Comparison of ENCODE assay signal across 26 cellular contexts in the genomic region with DNA sequence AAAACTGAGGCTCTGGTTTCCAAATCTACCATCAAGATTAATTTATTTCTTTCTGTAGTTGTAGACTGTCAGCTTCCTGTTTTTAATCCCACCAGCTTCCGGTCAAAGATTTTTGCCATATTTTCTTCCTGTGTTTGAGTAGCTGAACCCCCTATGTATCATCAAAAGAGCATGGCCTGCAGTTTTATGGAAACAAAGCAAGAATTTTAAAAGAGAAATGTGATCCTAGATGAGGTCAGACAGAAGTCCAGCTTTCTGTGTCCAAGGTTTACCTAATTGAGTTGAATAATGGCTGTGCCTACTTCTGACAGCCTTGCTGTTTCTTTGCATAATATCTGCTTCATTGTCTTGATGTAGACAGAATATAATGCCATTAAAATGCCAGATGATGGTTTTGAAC.
DNase-seq lines count a peak whose midpoint lies in the region; ATAC-seq, FAIRE-seq and TF ChIP-seq lines count a peak whose summit lies in the region.
"Had no signal": no experiment of that assay in that cellular context is flagged by ENCODE, and none has a peak within 500 bp of the region (broad histone marks: within the 10 kb centered on the region; RNA-seq: fewer than 3 reads in every experiment).

No MANE protein-coding gene starts in this region.

- no peaks in the 10 kb centered on the region for H4K20me1 ChIP-seq in OCI-LY1 (ENCODE audit: insufficient read depth, low read length)
- H4K20me1 ChIP-seq in endothelial cell of umbilical vein (replicated peaks; ENCODE audit: control insufficient read depth, extremely low read depth, insufficient read depth, low read length), result no peaks in the 10 kb centered on the region
- H4K20me1 ChIP-seq: BLaER1 had no signal

- H3K27ac Mint-ChIP-seq in activated T-cell treated with anti-CD3 and anti-CD28 coated beads, Interleukin-2, amount 50 U/mL, for 72 hours, result peak overlapping the region; percentile 31
- H3K27ac Mint-ChIP-seq in activated T-cell treated with anti-CD3 and anti-CD28 coated beads, Interleukin-2, amount 50 U/mL, for 24 hours, result no peak overlapping the region
- peak overlapping the region; percentile 71 for H3K27ac Mint-ChIP-seq in progenitor cell of endocrine pancreas
- H3K27ac Mint-ChIP-seq: activated CD8-positive, alpha-beta memory T cell treated with anti-CD3 and anti-CD28 coated beads, Interleukin-2, amount 10 ng/mL, durations not matched to agents 7 days and 5 days; dendritic cell treated with granulocyte-macrophage colony-stimulating factor and Interleukin-4, amounts not matched to agents 40 ng/mL and 50 ng/mL, for 4 days; immature natural killer cell had no signal

- 73 to 84% methylated on average over 1 of the region's 1 CpG for WGBS in testis, 2 donors
- WGBS in lower leg skin, 2 donors, result 74 to 81% methylated on average over 1 of the region's 1 CpG

- no TSS peak for BruUV-seq in endothelial cell of umbilical vein (replicated peaks; lab: Mats Ljungman, UMichigan)

- H2AFZ ChIP-seq in OCI-LY1 (ENCODE audit: low read length), result no peak overlapping the region
- H2AFZ ChIP-seq in endothelial cell of umbilical vein (ENCODE audit: low read depth, low read length), result peak overlapping the region; percentile 74
- H2AFZ ChIP-seq: hepatocyte had no signal

- no peak overlapping the region for H3K4me3 ChIP-seq in OCI-LY1 (ENCODE audit: low read depth, low read length, poor library complexity, severe bottlenecking)
- H3K4me3 ChIP-seq in endothelial cell of umbilical vein (replicated peaks in 1 of 3; ENCODE audit: insufficient read depth in 1 of 3, low read depth in 1 of 3, low read length in 3 of 3), result no peak overlapping the region
- H3K4me3 ChIP-seq in testis, result no peak overlapping the region
- no peak overlapping the region for H3K4me3 ChIP-seq in lower leg skin (ENCODE audit: low read depth, poor library complexity, severe bottlenecking)
- H3K4me3 ChIP-seq: A549, BLaER1, breast epithelium, hepatocyte, prostate gland had no signal

- H3K4me1 Mint-ChIP-seq in activated T-cell treated with anti-CD3 and anti-CD28 coated beads, Interleukin-2, amount 50 U/mL, for 72 hours (ENCODE audit: low read depth), result peaks cover 31% of the 10 kb centered on the region
- H3K4me1 Mint-ChIP-seq in activated T-cell treated with anti-CD3 and anti-CD28 coated beads, Interleukin-2, amount 50 U/mL, for 24 hours (ENCODE audit: low read depth), result peaks cover 37% of the 10 kb centered on the region
- H3K4me1 Mint-ChIP-seq in progenitor cell of endocrine pancreas (ENCODE audit: low read depth), result peaks cover 19% of the 10 kb centered on the region

- H3K4me3 Mint-ChIP-seq in activated T-cell treated with anti-CD3 and anti-CD28 coated beads, Interleukin-2, amount 50 U/mL, for 72 hours, result peak overlapping the region in 1 of 2 donors; percentile 16
- H3K4me3 Mint-ChIP-seq in activated T-cell treated with anti-CD3 and anti-CD28 coated beads, Interleukin-2, amount 50 U/mL, for 24 hours, result no peak overlapping the region
- H3K4me3 Mint-ChIP-seq in progenitor cell of endocrine pancreas (ENCODE audit: low read depth), result no peak overlapping the region
- H3K4me3 Mint-ChIP-seq: activated CD8-positive, alpha-beta memory T cell treated with anti-CD3 and anti-CD28 coated beads, Interleukin-2, amount 10 ng/mL, durations not matched to agents 7 days and 5 days; dendritic cell treated with granulocyte-macrophage colony-stimulating factor and Interleukin-4, amounts not matched to agents 40 ng/mL and 50 ng/mL, for 4 days; immature natural killer cell; neural crest cell had no signal

- no peak for ATAC-seq in activated T-cell treated with anti-CD3 and anti-CD28 coated beads, Interleukin-2, amount 50 U/mL, for 72 hours (replicated peaks in 1 of 2)
- no peak for ATAC-seq in GM18520 (IDR thresholded peaks at IDR 0.05; ENCODE audit: unreplicated experiment)
- ATAC-seq: A549; activated CD8-positive, alpha-beta memory T cell treated with anti-CD3 and anti-CD28 coated beads, Interleukin-2, amount 10 ng/mL, durations not matched to agents 7 days and 5 days; left ventricle myocardium superior had no signal

- H3K9me3 Mint-ChIP-seq in activated T-cell treated with anti-CD3 and anti-CD28 coated beads, Interleukin-2, amount 50 U/mL, for 72 hours, result peaks cover 4 to 12% of the 10 kb centered on the region in 2 donors
- H3K9me3 Mint-ChIP-seq in activated T-cell treated with anti-CD3 and anti-CD28 coated beads, Interleukin-2, amount 50 U/mL, for 24 hours, result peaks cover 7% of the 10 kb centered on the region
- peaks cover 8% of the 10 kb centered on the region for H3K9me3 Mint-ChIP-seq in progenitor cell of endocrine pancreas (ENCODE audit: low read depth)

- TF ChIP-seq CTCF in OCI-LY1 (IDR thresholded peaks at IDR 0.05; ENCODE audit: low read length) (no peak), endothelial cell of umbilical vein (IDR thresholded peaks at IDR 0.05; ENCODE audit: extremely low read depth in 1 of 2, insufficient read depth in 1 of 2, low read depth in 1 of 2, low read length in 2 of 2) (no peak), progenitor cell of endocrine pancreas (IDR thresholded peaks at IDR 0.05; ENCODE audit: unreplicated experiment) (no peak), testis (IDR thresholded peaks at IDR 0.05) (no peak), lower leg skin (IDR thresholded peaks at IDR 0.05) (no peak)

- H3K36me3 Mint-ChIP-seq in activated T-cell treated with anti-CD3 and anti-CD28 coated beads, Interleukin-2, amount 50 U/mL, for 72 hours (ENCODE audit: insufficient read depth in 2 of 2), result peaks cover 6 to 18% of the 10 kb centered on the region in 2 donors
- peaks cover 10% of the 10 kb centered on the region for H3K36me3 Mint-ChIP-seq in activated T-cell treated with anti-CD3 and anti-CD28 coated beads, Interleukin-2, amount 50 U/mL, for 24 hours (ENCODE audit: low read depth)
- peaks cover 32% of the 10 kb centered on the region for H3K36me3 Mint-ChIP-seq in progenitor cell of endocrine pancreas (ENCODE audit: insufficient read depth)

- dilution Hi-C loops in endothelial cell of umbilical vein (cut with MboI; ENCODE audit: extremely low pct_ligation_motif_present, low sequenced_read_pairs), result no loop called here

- no peaks in the 10 kb centered on the region for H3K9me1 ChIP-seq in endothelial cell of umbilical vein (replicated peaks; ENCODE audit: control insufficient read depth, extremely low read depth, insufficient read depth, low read length)

- H3K9me2 ChIP-seq in OCI-LY1 (ENCODE audit: low read depth, low read length), result no peaks in the 10 kb centered on the region

- H3K79me2 ChIP-seq in OCI-LY1 (ENCODE audit: insufficient read depth, low read length), result no peaks in the 10 kb centered on the region
- H3K79me2 ChIP-seq in endothelial cell of umbilical vein (ENCODE audit: control insufficient read depth, insufficient read depth, low read length), result no peaks in the 10 kb centered on the region
- H3K79me2 ChIP-seq: hepatocyte had no signal

- H3K9ac ChIP-seq in OCI-LY1 (ENCODE audit: low read length) (no peak overlapping the region), endothelial cell of umbilical vein (replicated peaks; ENCODE audit: extremely low read depth, insufficient read depth, low read length) (no peak overlapping the region)
- H3K9ac ChIP-seq: BLaER1 had no signal

- TF ChIP-seq POLR2A in endothelial cell of umbilical vein (IDR thresholded peaks at IDR 0.05; ENCODE audit: low read depth, low read length) (no peak), testis (IDR thresholded peaks at IDR 0.05) (no peak), lower leg skin (IDR thresholded peaks at IDR 0.05) (no peak)

- H3K4me2 ChIP-seq in OCI-LY1 (ENCODE audit: low read length) (peak overlapping the region; percentile 28; the same call in 1 of the 2 replicates), endothelial cell of umbilical vein (ENCODE audit: insufficient read depth, low read length) (peak overlapping the region; percentile 60)
- H3K4me2 ChIP-seq: A549, BLaER1, hepatocyte had no signal

- CTCF ChIA-PET in endothelial cell of umbilical vein (lab: Charles Lee), result interaction anchor here (1.0 to 1.3 kb wide), 2 partner anchors 47 to 114 kb away, joined by 4 read pairs; no protein-coding TSS in a partner anchor

- H3K27me3 ChIP-seq in OCI-LY1 (ENCODE audit: insufficient read depth, low read length) (no peaks in the 10 kb centered on the region), endothelial cell of umbilical vein (ENCODE audit: control insufficient read depth in 2 of 2, insufficient read depth in 2 of 2, low read length in 2 of 2) (no peaks in the 10 kb centered on the region), testis (no peaks in the 10 kb centered on the region)
- H3K27me3 ChIP-seq: BLaER1, breast epithelium, hepatocyte had no signal

- H3K36me3 ChIP-seq in OCI-LY1 (ENCODE audit: insufficient read depth, low read length) (peaks cover 15% of the 10 kb centered on the region), endothelial cell of umbilical vein (ENCODE audit: control insufficient read depth in 2 of 2, extremely low read depth in 1 of 2, insufficient read depth in 2 of 2, low read length in 2 of 2) (no peaks in the 10 kb centered on the region), testis (ENCODE audit: low read depth, missing control alignments) (no peaks in the 10 kb centered on the region)
- H3K36me3 ChIP-seq: BLaER1, breast epithelium, prostate gland had no signal

- H3K9me3 ChIP-seq in OCI-LY1 (ENCODE audit: low read length) (no peaks in the 10 kb centered on the region), endothelial cell of umbilical vein (replicated peaks; ENCODE audit: control insufficient read depth, insufficient read depth, low read length) (no peaks in the 10 kb centered on the region), testis (no peaks in the 10 kb centered on the region)
- H3K9me3 ChIP-seq: A549, breast epithelium, Caco-2, prostate gland had no signal

- no peaks in the 10 kb centered on the region for H3F3A ChIP-seq in OCI-LY1 (ENCODE audit: insufficient read depth, low read length)

- no peak for DNase-seq in activated T-cell treated with anti-CD3 and anti-CD28 coated beads, Interleukin-2, amount 50 U/mL, for 72 hours
- DNase-seq in activated T-cell treated with anti-CD3 and anti-CD28 coated beads, Interleukin-2, amount 50 U/mL, for 24 hours, result no peak
- peak; percentile 73 for DNase-seq in endothelial cell of umbilical vein (ENCODE audit: low read depth, low spot score)
- no peak for DNase-seq in progenitor cell of endocrine pancreas (ENCODE audit: low spot score, unreplicated experiment)
- no peak for DNase-seq in testis
- DNase-seq in lower leg skin (ENCODE audit: low spot score in 2 of 2), result no peak
- DNase-seq: activated CD4-positive, alpha-beta T cell treated with anti-CD3 and anti-CD28 coated beads for 1 hour; activated CD8-positive, alpha-beta memory T cell treated with anti-CD3 and anti-CD28 coated beads, Interleukin-2, amount 10 ng/mL, durations not matched to agents 7 days and 5 days; Caco-2; DND-41; foreskin melanocyte; immature natural killer cell; left ventricle myocardium superior; NCI-H1694 treated with DMSO at 0.1 percent for 48 hours; NCI-H774 had no signal

- POLR2A ChIA-PET in endothelial cell of umbilical vein (lab: Charles Lee), result no interaction called here

- intact Hi-C loops in endothelial cell of umbilical vein (cut with micrococcal nuclease), result no loop called here
- intact Hi-C loops in testis (cut with DNase I; ENCODE audit: low total_unique reads), result no loop called here
- intact Hi-C loops in lower leg skin (cut with DNase I; ENCODE audit: low total_unique reads), result no loop called here

- peak; percentile 38 for FAIRE-seq in endothelial cell of umbilical vein (lab: Jason Lieb, UNC)
- FAIRE-seq: A549, H54, urothelium cell line had no signal

- no peaks in the 10 kb centered on the region for H3K27me3 Mint-ChIP-seq in activated T-cell treated with anti-CD3 and anti-CD28 coated beads, Interleukin-2, amount 50 U/mL, for 72 hours (ENCODE audit: low read depth)
- no peaks in the 10 kb centered on the region for H3K27me3 Mint-ChIP-seq in activated T-cell treated with anti-CD3 and anti-CD28 coated beads, Interleukin-2, amount 50 U/mL, for 24 hours
- no peaks in the 10 kb centered on the region for H3K27me3 Mint-ChIP-seq in progenitor cell of endocrine pancreas
- H3K27me3 Mint-ChIP-seq: activated CD8-positive, alpha-beta memory T cell treated with anti-CD3 and anti-CD28 coated beads, Interleukin-2, amount 10 ng/mL, durations not matched to agents 7 days and 5 days; dendritic cell treated with granulocyte-macrophage colony-stimulating factor and Interleukin-4, amounts not matched to agents 40 ng/mL and 50 ng/mL, for 4 days had no signal

- H3K27ac ChIP-seq in OCI-LY1 (ENCODE audit: low read depth, low read length, poor library complexity, severe bottlenecking), result peak overlapping the region; percentile 75
- H3K27ac ChIP-seq in endothelial cell of umbilical vein (ENCODE audit: insufficient read depth, low read depth, low read length), result no peak overlapping the region
- no peak overlapping the region for H3K27ac ChIP-seq in testis
- H3K27ac ChIP-seq: A549, BLaER1, breast epithelium, hepatocyte, prostate gland had no signal

- H3K4me1 ChIP-seq in OCI-LY1 (ENCODE audit: insufficient read depth, low read length, severe bottlenecking) (peaks cover 36% of the 10 kb centered on the region), endothelial cell of umbilical vein (ENCODE audit: control insufficient read depth, extremely low read depth, insufficient read depth, low read length) (peaks cover 17% of the 10 kb centered on the region), testis (no peaks in the 10 kb centered on the region)
- H3K4me1 ChIP-seq: A549, BLaER1, breast epithelium, Caco-2 had no signal
